16 cellular contexts compared by ENCODE assay signal in the genomic region with DNA sequence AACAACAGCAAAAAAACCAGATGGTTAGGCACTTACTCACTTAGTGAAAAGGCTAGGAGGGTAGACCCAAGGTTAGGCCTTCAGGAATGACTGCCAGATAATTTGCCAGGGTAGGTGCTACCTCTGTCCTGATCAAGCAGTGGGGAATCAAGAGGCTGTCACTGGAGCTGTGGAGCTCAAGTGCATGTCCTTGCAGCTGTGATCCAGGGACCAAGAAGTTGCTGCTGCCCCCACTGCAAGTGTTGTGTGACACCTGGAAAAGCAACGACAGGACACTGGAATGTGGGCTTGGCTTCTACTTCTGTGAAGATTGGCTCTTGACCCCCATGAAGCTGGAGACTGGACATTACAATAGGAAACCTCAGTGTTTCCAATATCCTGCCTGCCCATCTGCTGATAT.
DNase-seq lines count a peak whose midpoint lies in the region; ATAC-seq, FAIRE-seq and TF ChIP-seq lines count a peak whose summit lies in the region.
"Had no signal": no experiment of that assay in that cellular context is flagged by ENCODE, and none has a peak within 500 bp of the region (broad histone marks: within the 10 kb centered on the region; RNA-seq: fewer than 3 reads in every experiment).

No MANE protein-coding gene starts in this region.

- H3K27ac ChIP-seq in K562 (ENCODE audit: extremely low read depth, low read depth, low read length) (no peak overlapping the region), thyroid gland (no peak overlapping the region)
- H3K27ac ChIP-seq: 22Rv1 had no signal

- no peak for TF ChIP-seq RAD21 in K562 (CRISPR knock-in tag; conservative IDR thresholded peaks at IDR 0.05 in 1 of 2, IDR thresholded peaks at IDR 0.05 in 1 of 2)

- CTCF ChIA-PET in K562 (lab: Yijun Ruan, JAX; ENCODE audit: low intra/inter-chr PET ratio), result no interaction called here

- TF ChIP-seq POLR2A in K562 (conservative IDR thresholded peaks at IDR 0.05) (no peak), thyroid gland (IDR thresholded peaks at IDR 0.05) (no peak)

- ATAC-seq in K562 (0 out of 3 replicates have a peak, but pooled peaks have one; percentile 29), left lobe of liver (peak; percentile 24), GM21381 (IDR thresholded peaks at IDR 0.05; ENCODE audit: unreplicated experiment) (no peak)
- ATAC-seq: CD8-positive, alpha-beta T cell; HepG2 had no signal

- TF ChIP-seq CTCF in K562 (IDR thresholded peaks at IDR 0.05 in 2 of 3, conservative IDR thresholded peaks at IDR 0.05 in 1 of 3; ENCODE audit: insufficient read depth in 2 of 3, low read depth in 1 of 3, low read length in 3 of 3), result no peak
- no peak for TF ChIP-seq CTCF in thyroid gland (IDR thresholded peaks at IDR 0.05)

- POLR2A ChIA-PET in K562 (lab: Yijun Ruan, JAX), result no interaction called here

- H2AFZ ChIP-seq in K562 (ENCODE audit: low read depth, low read length), result no peak overlapping the region

- no peak for TF ChIP-seq EP300 in K562 (IDR thresholded peaks at IDR 0.05; ENCODE audit: low read length)

- DNase-seq in EL (peak; percentile 18), K562 (ENCODE audit: extremely low read depth in 1 of 4, low spot score in 3 of 4) (no peak), left lobe of liver (ENCODE audit: low spot score) (no peak), thyroid gland (peak; percentile 35 to 39), MV-4-11 (lab: John Stamatoyannopoulos, UW) (no peak)
- DNase-seq in activated CD4-positive, alpha-beta T cell treated with anti-CD3 and anti-CD28 coated beads for 4 hours, result no peak
- DNase-seq: Caco-2; CD8-positive, alpha-beta T cell; DND-41; GF-D8; H7 had no signal

- H3K36me3 ChIP-seq in K562 (ENCODE audit: control insufficient read depth, insufficient read depth, low read length) (peaks cover 10% of the 10 kb centered on the region; the same call in 1 of the 3 replicates), thyroid gland (no peaks in the 10 kb centered on the region)

- no peaks in the 10 kb centered on the region for H4K20me1 ChIP-seq in K562 (replicated peaks; ENCODE audit: control insufficient read depth, insufficient read depth, low read length)

- H3K4me1 ChIP-seq in K562 (replicated peaks in 1 of 2; ENCODE audit: control insufficient read depth in 2 of 2, insufficient read depth in 2 of 2, low read length in 2 of 2) (no peaks in the 10 kb centered on the region), thyroid gland (peaks cover 4 to 6% of the 10 kb centered on the region in 2 donors)

- no peaks in the 10 kb centered on the region for H3K27me3 ChIP-seq in K562 (ENCODE audit: control insufficient read depth in 2 of 2, insufficient read depth in 2 of 2, low read length in 2 of 2)
- no peaks in the 10 kb centered on the region for H3K27me3 ChIP-seq in thyroid gland

- no TSS peak for BruUV-seq in K562 (replicated peaks; lab: Mats Ljungman, UMichigan)

- intact Hi-C loops in K562 (cut with micrococcal nuclease) (no loop called here), thyroid gland (cut with DNase I) (no loop called here)

- H3K9me3 ChIP-seq in K562 (replicated peaks; ENCODE audit: control insufficient read depth, insufficient read depth, low read depth, low read length) (no peaks in the 10 kb centered on the region), thyroid gland (no peaks in the 10 kb centered on the region)
- H3K9me3 ChIP-seq: Caco-2 had no signal

- in situ Hi-C loops in K562 (cut with MboI), result no loop called here

- peak overlapping the region in 1 of 2 experiments; percentile 3; a peak in 1 of 4 replicates for H3K9ac ChIP-seq in K562 (ENCODE audit: insufficient read depth in 1 of 2, low read depth in 2 of 2, low read length in 2 of 2)

- no peak overlapping the region for H3K4me3 ChIP-seq in K562
- H3K4me3 ChIP-seq in thyroid gland (replicated peaks in 1 of 3), result no peak overlapping the region

- FAIRE-seq in K562 (lab: Jason Lieb, UNC), result no peak
- FAIRE-seq: GM19239, HepG2, HTR-8/SVneo had no signal

- H3K9me1 ChIP-seq in K562 (ENCODE audit: control insufficient read depth, insufficient read depth, low read length), result no peaks in the 10 kb centered on the region

- H3K4me2 ChIP-seq in K562 (ENCODE audit: insufficient read depth, low read length), result no peak overlapping the region

- H3K79me2 ChIP-seq in K562 (ENCODE audit: control insufficient read depth, insufficient read depth, low read length), result no peaks in the 10 kb centered on the region

- 31% methylated on average over 1 of the region's 1 CpG for WGBS in K562 (ENCODE audit: insufficient coverage, low coverage, missing lambda C conversion rate)
- WGBS in thyroid gland, 2 donors, result 20 to 25% methylated on average over 1 of the region's 1 CpG

TF ChIP-seq in K562, 482 proteins besides CTCF, POLR2A, EP300 and RAD21:
- TF ChIP-seq, protein P1, sequence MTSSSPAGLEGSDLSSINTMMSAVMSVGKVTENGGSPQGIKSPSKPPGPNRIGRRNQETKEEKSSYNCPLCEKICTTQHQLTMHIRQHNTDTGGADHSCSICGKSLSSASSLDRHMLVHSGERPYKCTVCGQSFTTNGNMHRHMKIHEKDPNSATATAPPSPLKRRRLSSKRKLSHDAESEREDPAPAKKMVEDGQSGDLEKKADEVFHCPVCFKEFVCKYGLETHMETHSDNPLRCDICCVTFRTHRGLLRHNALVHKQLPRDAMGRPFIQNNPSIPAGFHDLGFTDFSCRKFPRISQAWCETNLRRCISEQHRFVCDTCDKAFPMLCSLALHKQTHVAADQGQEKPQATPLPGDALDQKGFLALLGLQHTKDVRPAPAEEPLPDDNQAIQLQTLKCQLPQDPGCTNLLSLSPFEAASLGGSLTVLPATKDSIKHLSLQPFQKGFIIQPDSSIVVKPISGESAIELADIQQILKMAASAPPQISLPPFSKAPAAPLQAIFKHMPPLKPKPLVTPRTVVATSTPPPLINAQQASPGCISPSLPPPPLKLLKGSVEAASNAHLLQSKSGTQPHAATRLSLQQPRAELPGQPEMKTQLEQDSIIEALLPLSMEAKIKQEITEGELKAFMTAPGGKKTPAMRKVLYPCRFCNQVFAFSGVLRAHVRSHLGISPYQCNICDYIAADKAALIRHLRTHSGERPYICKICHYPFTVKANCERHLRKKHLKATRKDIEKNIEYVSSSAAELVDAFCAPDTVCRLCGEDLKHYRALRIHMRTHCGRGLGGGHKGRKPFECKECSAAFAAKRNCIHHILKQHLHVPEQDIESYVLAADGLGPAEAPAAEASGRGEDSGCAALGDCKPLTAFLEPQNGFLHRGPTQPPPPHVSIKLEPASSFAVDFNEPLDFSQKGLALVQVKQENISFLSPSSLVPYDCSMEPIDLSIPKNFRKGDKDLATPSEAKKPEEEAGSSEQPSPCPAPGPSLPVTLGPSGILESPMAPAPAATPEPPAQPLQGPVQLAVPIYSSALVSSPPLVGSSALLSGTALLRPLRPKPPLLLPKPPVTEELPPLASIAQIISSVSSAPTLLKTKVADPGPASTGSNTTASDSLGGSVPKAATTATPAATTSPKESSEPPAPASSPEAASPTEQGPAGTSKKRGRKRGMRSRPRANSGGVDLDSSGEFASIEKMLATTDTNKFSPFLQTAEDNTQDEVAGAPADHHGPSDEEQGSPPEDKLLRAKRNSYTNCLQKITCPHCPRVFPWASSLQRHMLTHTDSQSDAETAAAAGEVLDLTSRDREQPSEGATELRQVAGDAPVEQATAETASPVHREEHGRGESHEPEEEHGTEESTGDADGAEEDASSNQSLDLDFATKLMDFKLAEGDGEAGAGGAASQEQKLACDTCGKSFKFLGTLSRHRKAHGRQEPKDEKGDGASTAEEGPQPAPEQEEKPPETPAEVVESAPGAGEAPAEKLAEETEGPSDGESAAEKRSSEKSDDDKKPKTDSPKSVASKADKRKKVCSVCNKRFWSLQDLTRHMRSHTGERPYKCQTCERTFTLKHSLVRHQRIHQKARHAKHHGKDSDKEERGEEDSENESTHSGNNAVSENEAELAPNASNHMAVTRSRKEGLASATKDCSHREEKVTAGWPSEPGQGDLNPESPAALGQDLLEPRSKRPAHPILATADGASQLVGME (CRISPR knock-in tag; IDR thresholded peaks at IDR 0.05), result no peak
- no peak for TF ChIP-seq ZNF253 (CRISPR knock-in tag; conservative IDR thresholded peaks at IDR 0.05)
- TF ChIP-seq SRSF7 (optimal IDR thresholded peaks at IDR 0.05; ENCODE audit: low read depth, low read length), result no peak
- no peak for TF ChIP-seq KDM2B (CRISPR knock-in tag; IDR thresholded peaks at IDR 0.05)
- no peak for TF ChIP-seq SOX6 (IDR thresholded peaks at IDR 0.05)
- TF ChIP-seq BHLHE40 (IDR thresholded peaks at IDR 0.05; ENCODE audit: low read length), result no peak
- no peak for TF ChIP-seq ERF (CRISPR knock-in tag; IDR thresholded peaks at IDR 0.05)

Comparison
In these comparisons a context has a peak if more than half of its experiments do, and no peak if none do; other contexts are left out.
1. DNase-seq: peak in EL (single experiment) and thyroid gland (2 of 2); none in K562 (0 of 4), left lobe of liver (single experiment), activated CD4-positive, alpha-beta T cell treated with anti-CD3 and anti-CD28 coated beads for 4 hours (0 of 2) and MV-4-11 (single experiment).